In genomic region chr16:287981-288920, GRCh38 we compare ENCODE assay signal across 25 cellular contexts. TPM values are rescaled to one million over a fixed set of nuclear protein-coding genes. Genes with fewer than 3 reads are reported as not detected.
"Had no signal": no experiment of that assay in that cellular context is flagged by ENCODE, and none has a peak within 500 bp of the region (broad histone marks: within the 10 kb centered on the region; RNA-seq: fewer than 3 reads in every experiment).

No MANE protein-coding gene starts in this region.

- H3K27ac Mint-ChIP-seq: activated CD4-positive, alpha-beta T cell treated with anti-CD3 and anti-CD28 coated beads for 36 hours; activated CD4-positive, alpha-beta T cell treated with anti-CD3 and anti-CD28 coated beads, Interleukin-2, amount 10 ng/mL, durations not matched to agents 7 days and 5 days; activated CD8-positive, alpha-beta T cell treated with anti-CD3 and anti-CD28 coated beads, Interleukin-2, amount 10 ng/mL, durations not matched to agents 7 days and 5 days; activated naive CD4-positive, alpha-beta T cell treated with anti-CD3 and anti-CD28 coated beads, Interleukin-2, amount 50 U/mL, for 24 hours; activated naive CD8-positive, alpha-beta T cell treated with anti-CD3 and anti-CD28 coated beads, Interleukin-2, amount 10 ng/mL, durations not matched to agents 7 days and 5 days; activated T-cell treated with anti-CD3 and anti-CD28 coated beads, Interleukin-2, amount 50 U/mL, for 24 hours; activated T-helper 2 cell treated with anti-CD3 and anti-CD28 coated beads, Interferon-gamma antibody, Interleukin-2, Interleukin-4, amounts not matched to agents 10 μg/mL and 5 μg/mL and 100 μg/mL, durations not matched to agents 14 hours and 24 hours and 36 hours; T-helper 2 cell treated with Interferon-gamma antibody and Interleukin-4, amounts not matched to agents 5 μg/mL and 100 μg/mL, for 36 hours had no signal

- H3K27ac ChIP-seq: breast epithelium, SJCRH30, SK-N-MC had no signal

- DNase-seq: activated CD4-positive, alpha-beta T cell treated with anti-CD3 and anti-CD28 coated beads for 36 hours; activated CD4-positive, alpha-beta T cell treated with anti-CD3 and anti-CD28 coated beads, Interleukin-2, amount 10 ng/mL, durations not matched to agents 7 days and 5 days; activated CD4-positive, alpha-beta T cell treated with anti-CD3 and anti-CD28 coated beads, Interleukin-2, amount 50 U/mL, for 48 hours; activated CD8-positive, alpha-beta T cell treated with anti-CD3 and anti-CD28 coated beads, Interleukin-2, amount 10 ng/mL, durations not matched to agents 7 days and 5 days; activated gamma-delta T cell; activated naive CD4-positive, alpha-beta T cell treated with Interleukin-2 at 50 U/mL for 16 hours; activated naive CD8-positive, alpha-beta T cell treated with anti-CD3 and anti-CD28 coated beads, Interleukin-2, amount 10 ng/mL, durations not matched to agents 7 days and 5 days; activated T-cell treated with anti-CD3 and anti-CD28 coated beads, Interleukin-2, amount 50 U/mL, for 24 hours; amygdala; MM.1S; MV-4-11; NCI-H524 treated with DMSO at 0.1 percent for 48 hours; SJCRH30 had no signal

- H3K27me3 ChIP-seq: body of pancreas, SJCRH30 had no signal

- H3K4me1 Mint-ChIP-seq: activated CD4-positive, alpha-beta T cell treated with anti-CD3 and anti-CD28 coated beads for 36 hours; activated CD4-positive, alpha-beta T cell treated with anti-CD3 and anti-CD28 coated beads, Interleukin-2, amount 10 ng/mL, durations not matched to agents 7 days and 5 days; activated naive CD4-positive, alpha-beta T cell treated with anti-CD3 and anti-CD28 coated beads, Interleukin-2, amount 50 U/mL, for 24 hours; activated naive CD8-positive, alpha-beta T cell treated with anti-CD3 and anti-CD28 coated beads, Interleukin-2, amount 10 ng/mL, durations not matched to agents 7 days and 5 days had no signal

- H3K9me3 Mint-ChIP-seq: activated naive CD4-positive, alpha-beta T cell treated with anti-CD3 and anti-CD28 coated beads, Interleukin-2, amount 50 U/mL, for 24 hours; activated naive CD8-positive, alpha-beta T cell treated with anti-CD3 and anti-CD28 coated beads, Interleukin-2, amount 10 ng/mL, durations not matched to agents 7 days and 5 days; activated T-cell treated with anti-CD3 and anti-CD28 coated beads, Interleukin-2, amount 50 U/mL, for 24 hours; activated T-helper 2 cell treated with anti-CD3 and anti-CD28 coated beads, Interferon-gamma antibody, Interleukin-2, Interleukin-4, amounts not matched to agents 10 μg/mL and 5 μg/mL and 100 μg/mL, durations not matched to agents 14 hours and 24 hours and 36 hours; T-helper 2 cell treated with Interferon-gamma antibody and Interleukin-4, amounts not matched to agents 5 μg/mL and 100 μg/mL, for 36 hours had no signal

- H3K4me3 Mint-ChIP-seq: activated CD4-positive, alpha-beta T cell treated with anti-CD3 and anti-CD28 coated beads for 36 hours; activated CD4-positive, alpha-beta T cell treated with anti-CD3 and anti-CD28 coated beads, Interleukin-2, amount 10 ng/mL, durations not matched to agents 7 days and 5 days; activated CD8-positive, alpha-beta T cell treated with anti-CD3 and anti-CD28 coated beads, Interleukin-2, amount 10 ng/mL, durations not matched to agents 7 days and 5 days; activated naive CD4-positive, alpha-beta T cell treated with anti-CD3 and anti-CD28 coated beads, Interleukin-2, amount 50 U/mL, for 24 hours; activated naive CD8-positive, alpha-beta T cell treated with anti-CD3 and anti-CD28 coated beads, Interleukin-2, amount 10 ng/mL, durations not matched to agents 7 days and 5 days; activated T-cell treated with anti-CD3 and anti-CD28 coated beads, Interleukin-2, amount 50 U/mL, for 24 hours; T-helper 2 cell treated with Interferon-gamma antibody and Interleukin-4, amounts not matched to agents 5 μg/mL and 100 μg/mL, for 36 hours had no signal

- H3K9me3 ChIP-seq: body of pancreas, breast epithelium had no signal

- ATAC-seq: activated CD4-positive, alpha-beta T cell treated with anti-CD3 and anti-CD28 coated beads for 36 hours; activated CD4-positive, CD25-positive, alpha-beta regulatory T cell treated with anti-CD3 and anti-CD28 coated beads, Interleukin-2, amount 50 U/mL, for 24 hours; activated CD8-positive, alpha-beta T cell treated with anti-CD3 and anti-CD28 coated beads, Interleukin-2, amount 10 ng/mL, durations not matched to agents 7 days and 5 days; body of pancreas; Panc1 had no signal

- FAIRE-seq: astrocyte, TTC549 had no signal

- H3K27me3 Mint-ChIP-seq: activated CD4-positive, alpha-beta T cell treated with anti-CD3 and anti-CD28 coated beads for 36 hours; activated CD4-positive, alpha-beta T cell treated with anti-CD3 and anti-CD28 coated beads, Interleukin-2, amount 10 ng/mL, durations not matched to agents 7 days and 5 days; activated naive CD4-positive, alpha-beta T cell treated with anti-CD3 and anti-CD28 coated beads, Interleukin-2, amount 50 U/mL, for 24 hours; activated naive CD8-positive, alpha-beta T cell treated with anti-CD3 and anti-CD28 coated beads, Interleukin-2, amount 10 ng/mL, durations not matched to agents 7 days and 5 days; activated T-cell treated with anti-CD3 and anti-CD28 coated beads, Interleukin-2, amount 50 U/mL, for 24 hours had no signal

- H3K4me1 ChIP-seq: breast epithelium, SJCRH30 had no signal

- H3K4me3 ChIP-seq: body of pancreas, breast epithelium, SJCRH30, SK-N-MC had no signal

RNA-seq across cellular contexts. Expression of gene PDIA2, which starts 5.3 kb away (rescaled TPM):
- total RNA-seq: activated CD4-positive, alpha-beta T cell treated with anti-CD3 and anti-CD28 coated beads for 36 hours; activated CD4-positive, alpha-beta T cell treated with anti-CD3 and anti-CD28 coated beads, Interleukin-2, amount 10 ng/mL, durations not matched to agents 7 days and 5 days; activated CD8-positive, alpha-beta T cell treated with anti-CD3 and anti-CD28 coated beads, Interleukin-2, amount 10 ng/mL, durations not matched to agents 7 days and 5 days; activated T-helper 2 cell treated with anti-CD3 and anti-CD28 coated beads, Interferon-gamma antibody, Interleukin-2, Interleukin-4, amounts not matched to agents 10 μg/mL and 5 μg/mL and 100 μg/mL, durations not matched to agents 14 hours and 24 hours and 36 hours; breast epithelium; T-helper 1 cell treated with Interleukin-12 subunit alpha and Interleukin-12 subunit beta and Interleukin-4 antibody, amounts not matched to agents 30 ng/mL and 1 ng/mL, for 36 hours had no signal

RNA-seq across cellular contexts. Expression of gene ARHGDIG, which starts 7.9 kb away (rescaled TPM):
- total RNA-seq: activated CD4-positive, alpha-beta T cell treated with anti-CD3 and anti-CD28 coated beads for 36 hours; activated CD4-positive, alpha-beta T cell treated with anti-CD3 and anti-CD28 coated beads, Interleukin-2, amount 10 ng/mL, durations not matched to agents 7 days and 5 days; activated CD8-positive, alpha-beta T cell treated with anti-CD3 and anti-CD28 coated beads, Interleukin-2, amount 10 ng/mL, durations not matched to agents 7 days and 5 days; activated naive CD8-positive, alpha-beta T cell treated with anti-CD3 and anti-CD28 coated beads, Interleukin-2, amount 10 ng/mL, durations not matched to agents 7 days and 5 days; RPMI7951; SJCRH30; T-helper 1 cell treated with Interleukin-12 subunit alpha and Interleukin-12 subunit beta and Interleukin-4 antibody, amounts not matched to agents 30 ng/mL and 1 ng/mL, for 36 hours had no signal

RNA-seq across cellular contexts. Expression of gene RGS11, which starts 12.5 kb away (rescaled TPM):
- total RNA-seq: activated CD4-positive, alpha-beta T cell treated with anti-CD3 and anti-CD28 coated beads, Interleukin-2, amount 10 ng/mL, durations not matched to agents 7 days and 5 days; activated CD8-positive, alpha-beta T cell treated with anti-CD3 and anti-CD28 coated beads, Interleukin-2, amount 10 ng/mL, durations not matched to agents 7 days and 5 days; activated naive CD8-positive, alpha-beta T cell treated with anti-CD3 and anti-CD28 coated beads, Interleukin-2, amount 10 ng/mL, durations not matched to agents 7 days and 5 days; RPMI7951; SJCRH30 had no signal
